16 cellular contexts compared by ENCODE assay signal in the genomic region with DNA sequence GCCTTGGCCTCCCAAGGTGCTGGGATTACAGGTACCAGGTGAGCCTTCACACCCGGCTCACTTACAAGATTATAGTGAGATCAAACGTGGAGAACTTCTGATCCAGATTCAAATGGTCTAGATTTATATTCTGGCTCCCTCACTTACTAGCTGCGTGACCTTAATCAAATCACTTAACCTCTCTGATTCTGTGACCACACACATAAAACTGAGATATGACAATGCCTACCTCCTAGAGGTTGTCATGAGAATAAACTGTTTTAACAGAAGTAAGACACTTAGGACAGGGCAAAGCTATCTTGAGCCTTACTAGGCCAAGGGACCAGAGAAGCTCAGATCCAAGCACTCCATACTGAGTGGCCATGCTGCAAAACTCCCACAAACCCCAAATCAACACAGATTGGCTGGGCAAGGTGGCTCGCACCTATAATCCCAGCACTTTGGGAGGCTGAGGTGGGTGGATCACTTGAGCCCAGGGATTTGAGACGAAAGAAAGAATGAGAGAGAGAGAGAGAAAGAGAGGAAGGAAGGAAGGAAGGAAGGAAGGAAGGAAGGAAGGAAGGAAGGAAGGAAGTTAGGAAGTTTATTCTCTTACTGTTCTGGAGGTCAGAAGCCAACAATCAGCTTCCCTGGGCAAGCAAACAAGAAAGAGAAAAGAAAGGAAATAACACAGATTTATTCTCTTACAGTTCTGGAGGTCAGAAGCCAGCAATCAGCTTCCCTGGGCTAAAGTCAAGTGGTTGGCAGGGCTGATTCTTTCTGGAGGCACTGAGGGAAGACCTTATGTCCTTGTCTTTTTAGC. TPM values are rescaled to one million over a fixed set of nuclear protein-coding genes. Genes with fewer than 3 reads are reported as not detected.
DNase-seq lines count a peak whose midpoint lies in the region; ATAC-seq, FAIRE-seq and TF ChIP-seq lines count a peak whose summit lies in the region.
"Had no signal": no experiment of that assay in that cellular context is flagged by ENCODE, and none has a peak within 500 bp of the region (broad histone marks: within the 10 kb centered on the region; RNA-seq: fewer than 3 reads in every experiment).

No MANE protein-coding gene starts in this region.

- in situ Hi-C loops in GM13976 (cut with MboI; ENCODE audit: low sequenced_read_pairs, unreplicated experiment), result no loop called here

- no peaks in the 10 kb centered on the region for H3K36me3 Mint-ChIP-seq in CD4-positive, alpha-beta T cell (ENCODE audit: low read depth)
- H3K36me3 Mint-ChIP-seq in T-helper 17 cell (ENCODE audit: low read depth) (no peaks in the 10 kb centered on the region), immature natural killer cell (no peaks in the 10 kb centered on the region), endothelial cell (ENCODE audit: low read depth, unreplicated experiment) (peaks cover 4% of the 10 kb centered on the region)
- H3K36me3 Mint-ChIP-seq: CD4-positive, CD25-positive, alpha-beta regulatory T cell had no signal

- H3K27ac Mint-ChIP-seq in CD4-positive, alpha-beta T cell, result peak overlapping the region; percentile 87
- H3K27ac Mint-ChIP-seq in T-helper 17 cell, result no peak overlapping the region
- H3K27ac Mint-ChIP-seq in immature natural killer cell, result peak overlapping the region; percentile 87 to 97 (median 92)
- no peak overlapping the region for H3K27ac Mint-ChIP-seq in endothelial cell (ENCODE audit: unreplicated experiment)

- CTCF ChIA-PET in CD4-positive, alpha-beta T cell (lab: Charles Lee), result interaction anchor here (1.3 to 2.1 kb wide), 2 partner anchors 20 to 21 kb away, joined by 6 to 7 read pairs; no protein-coding TSS in a partner anchor

- no peak for ATAC-seq in CD4-positive, alpha-beta T cell (ENCODE audit: poor library complexity)
- no peak for ATAC-seq in T-helper 17 cell
- ATAC-seq: body of pancreas had no signal

- H3K9me3 ChIP-seq in CD4-positive, alpha-beta T cell (ENCODE audit: control insufficient read depth, low read length), result no peaks in the 10 kb centered on the region
- no peaks in the 10 kb centered on the region for H3K9me3 ChIP-seq in T-helper 17 cell (ENCODE audit: control insufficient read depth, low read length, poor library complexity, severe bottlenecking)
- H3K9me3 ChIP-seq: body of pancreas, prostate gland, thoracic aorta had no signal

- DNase-seq in CD4-positive, alpha-beta T cell, result no peak
- DNase-seq in GM12891 (ENCODE audit: insufficient read length, low spot score), result no peak
- DNase-seq in T-helper 17 cell, result no peak
- DNase-seq in immature natural killer cell, result no peak
- DNase-seq in middle frontal gyrus (ENCODE audit: extremely low spot score, low spot score), result no peak
- DNase-seq in GM13976 (ENCODE audit: low spot score), result no peak
- no peak for DNase-seq in endothelial cell (ENCODE audit: low spot score)
- DNase-seq: activated T-cell treated with anti-CD3 and anti-CD28 coated beads, Interleukin-2, amount 50 U/mL, for 1 hour; body of pancreas; NCI-H1092 treated with DMSO at 0.1 percent for 48 hours; NCI-H2171; stimulated activated CD4-positive, alpha-beta T cell treated with anti-CD3 and anti-CD28 coated beads, Interleukin-15, amount 100 ng/mL, for 24 hours had no signal

- TF ChIP-seq POLR2A in GM12891 (IDR thresholded peaks at IDR 0.05; ENCODE audit: low read depth, low read length), result no peak

- H3K4me3 Mint-ChIP-seq in CD4-positive, alpha-beta T cell, result no peak overlapping the region
- peak overlapping the region; percentile 2 for H3K4me3 Mint-ChIP-seq in T-helper 17 cell
- H3K4me3 Mint-ChIP-seq in immature natural killer cell, result peak overlapping the region; percentile 71 to 81 (median 79)
- H3K4me3 Mint-ChIP-seq in endothelial cell (ENCODE audit: unreplicated experiment), result no peak overlapping the region

- no peaks in the 10 kb centered on the region for H3K9me3 Mint-ChIP-seq in CD4-positive, alpha-beta T cell
- H3K9me3 Mint-ChIP-seq in immature natural killer cell, result no peaks in the 10 kb centered on the region
- no peaks in the 10 kb centered on the region for H3K9me3 Mint-ChIP-seq in endothelial cell (ENCODE audit: unreplicated experiment)
- H3K9me3 Mint-ChIP-seq: CD4-positive, CD25-positive, alpha-beta regulatory T cell had no signal

- intact Hi-C loops in CD4-positive, alpha-beta T cell (cut with DNase I, micrococcal nuclease), result loop anchor here in 1 of 2 experiments (1.0 kb wide), 1 partner anchor 20 kb away; no protein-coding TSS in a partner anchor

- TF ChIP-seq CTCF in CD4-positive, alpha-beta T cell (IDR thresholded peaks at IDR 0.05), result no peak
- TF ChIP-seq CTCF in GM13976 (IDR thresholded peaks at IDR 0.05; ENCODE audit: borderline replicate concordance, control extremely low read depth, extremely low read depth, insufficient read depth, missing control alignments) (no peak), endothelial cell (IDR thresholded peaks at IDR 0.05; ENCODE audit: unreplicated experiment) (no peak)

- FAIRE-seq in GM12891 (lab: Jason Lieb, UNC), result peak; percentile 54
- FAIRE-seq: HTR-8/SVneo had no signal

- H3K27me3 ChIP-seq in CD4-positive, alpha-beta T cell (ENCODE audit: control insufficient read depth, insufficient read depth, low read length), result no peaks in the 10 kb centered on the region

- peaks cover 39% of the 10 kb centered on the region for H3K4me1 Mint-ChIP-seq in CD4-positive, alpha-beta T cell (ENCODE audit: low read depth)
- peaks cover 18% of the 10 kb centered on the region for H3K4me1 Mint-ChIP-seq in T-helper 17 cell
- peaks cover 67 to 73% of the 10 kb centered on the region in 2 donors for H3K4me1 Mint-ChIP-seq in immature natural killer cell
- H3K4me1 Mint-ChIP-seq in endothelial cell (ENCODE audit: unreplicated experiment), result peaks cover 8% of the 10 kb centered on the region

- H3K27ac ChIP-seq in CD4-positive, alpha-beta T cell (ENCODE audit: low read depth, low read length), result no peak overlapping the region
- H3K27ac ChIP-seq: body of pancreas, prostate gland, thoracic aorta had no signal

- POLR2A ChIA-PET in CD4-positive, alpha-beta T cell (lab: Charles Lee), result interaction anchor here (0.7 kb wide), 1 partner anchor 45 kb away, joined by 3 read pairs; no protein-coding TSS in a partner anchor

- H3K27me3 Mint-ChIP-seq in CD4-positive, alpha-beta T cell, result no peaks in the 10 kb centered on the region
- no peaks in the 10 kb centered on the region for H3K27me3 Mint-ChIP-seq in T-helper 17 cell
- H3K27me3 Mint-ChIP-seq in immature natural killer cell (ENCODE audit: low read depth in 3 of 3), result peaks cover 0 to 9% (median 3%) of the 10 kb centered on the region in 3 donors
- H3K27me3 Mint-ChIP-seq in endothelial cell (ENCODE audit: unreplicated experiment), result peaks cover 4% of the 10 kb centered on the region
- H3K27me3 Mint-ChIP-seq: CD4-positive, CD25-positive, alpha-beta regulatory T cell had no signal

TF ChIP-seq in GM12891, 5 proteins besides CTCF, POLR2A, EP300 and RAD21:
- TF ChIP-seq POU2F2 (IDR thresholded peaks at IDR 0.05; ENCODE audit: low read depth, low read length) (no peak), POLR2AphosphoS5 (IDR thresholded peaks at IDR 0.05; ENCODE audit: low read depth, low read length) (no peak), TAF1 (IDR thresholded peaks at IDR 0.05; ENCODE audit: low read depth, low read length) (no peak), PAX5 (IDR thresholded peaks at IDR 0.05; ENCODE audit: insufficient read depth, low read length, severe bottlenecking) (no peak), SPI1 (IDR thresholded peaks at IDR 0.05; ENCODE audit: low read depth, low read length) (no peak)

RNA-seq across cellular contexts. Expression of a gene that starts 46.1 kb away (rescaled TPM):
- 10 to 100 TPM; 20.8 to 21.7 TPM for total RNA-seq in CD4-positive, alpha-beta T cell
- 4.1 TPM for polyA plus RNA-seq in GM12891 (2012; ENCODE audit: low read depth, missing spikeins)
- total RNA-seq in T-helper 17 cell, result 10 to 100 TPM; 20.7 to 28.5 TPM
- under 1 TPM in 2 of 3 donors, not detected in 1; 0.36 to 0.42 TPM for polyA plus RNA-seq in immature natural killer cell
- total RNA-seq in endothelial cell (ENCODE audit: unreplicated experiment), result 20.6 TPM

RNA-seq across cellular contexts. Expression of a gene that starts 54.4 kb away (rescaled TPM):
- total RNA-seq in CD4-positive, alpha-beta T cell, result 10 to 100 TPM in 1 of 2 experiments, 1 to 10 TPM in 1; 9.7 to 10.6 TPM
- polyA plus RNA-seq in GM12891 (2012; ENCODE audit: low read depth, missing spikeins), result 10.9 TPM
- total RNA-seq in T-helper 17 cell (1 to 10 TPM; 6.4 to 9.5 TPM), endothelial cell (ENCODE audit: unreplicated experiment) (19.4 TPM)
- polyA plus RNA-seq in immature natural killer cell, result 10 to 100 TPM in 2 of 3 donors, 1 to 10 TPM in 1; 9.7 to 17.3 (median 12.4) TPM

Comparison
In these comparisons a context has a peak if more than half of its experiments do, and no peak if none do; other contexts are left out.
1. H3K27ac Mint-ChIP-seq: peak in CD4-positive, alpha-beta T cell (single experiment) and immature natural killer cell (6 of 6); none in T-helper 17 cell (single experiment) and endothelial cell (single experiment).
2. H3K4me3 Mint-ChIP-seq: peak in T-helper 17 cell (single experiment) and immature natural killer cell (5 of 5); none in CD4-positive, alpha-beta T cell (single experiment) and endothelial cell (single experiment).